Comparison of ENCODE assay signal across 30 cellular contexts in genomic region chr2:42474765-42475454, GRCh38. TPM values are rescaled to one million over a fixed set of nuclear protein-coding genes. Genes with fewer than 3 reads are reported as not detected.
DNase-seq lines count a peak whose midpoint lies in the region; ATAC-seq and TF ChIP-seq lines count a peak whose summit lies in the region.
"Had no signal": no experiment of that assay in that cellular context is flagged by ENCODE, and none has a peak within 500 bp of the region (broad histone marks: within the 10 kb centered on the region; RNA-seq: fewer than 3 reads in every experiment).

No MANE protein-coding gene starts in this region.

- no peaks in the 10 kb centered on the region for H3K27me3 Mint-ChIP-seq in mesothelial cell of epicardium (ENCODE audit: low read depth)
- H3K27me3 Mint-ChIP-seq: stimulated activated memory B cell treated with anti-CD40 and anti-IgM and Interleukin-4, amounts not matched to agents 10 μg/mL and 1 μg/mL and 100 μg/mL, for 72 hours had no signal

- H3K36me3 Mint-ChIP-seq in mesothelial cell of epicardium: no peaks in the 10 kb centered on the region
- H3K36me3 Mint-ChIP-seq: activated naive CD4-positive, alpha-beta T cell treated with anti-CD3 and anti-CD28 coated beads, Interleukin-2, amount 50 U/mL, for 72 hours; immature natural killer cell; stimulated activated memory B cell treated with anti-CD40 and anti-IgM and Interleukin-4, amounts not matched to agents 10 μg/mL and 1 μg/mL and 100 μg/mL, for 72 hours; WTC11 had no signal

- ATAC-seq in GM21423 (IDR thresholded peaks at IDR 0.05; ENCODE audit: unreplicated experiment): no peak
- ATAC-seq: activated naive CD4-positive, alpha-beta T cell treated with anti-CD3 and anti-CD28 coated beads, Interleukin-2, amount 50 U/mL, for 72 hours; esophagus mucosa; gastrocnemius medialis; stimulated activated memory B cell treated with anti-CD40 and anti-IgM and Interleukin-4, amounts not matched to agents 10 μg/mL and 1 μg/mL and 100 μg/mL, for 72 hours; WTC11 had no signal

- H3K9me3 Mint-ChIP-seq in mesothelial cell of epicardium: no peaks in the 10 kb centered on the region
- H3K9me3 Mint-ChIP-seq: activated naive CD4-positive, alpha-beta T cell treated with anti-CD3 and anti-CD28 coated beads, Interleukin-2, amount 50 U/mL, for 72 hours; immature natural killer cell; stimulated activated memory B cell treated with anti-CD40 and anti-IgM and Interleukin-4, amounts not matched to agents 10 μg/mL and 1 μg/mL and 100 μg/mL, for 72 hours; WTC11 had no signal

- H3K27me3 ChIP-seq in colonic mucosa (no peaks in the 10 kb centered on the region), ovary (no peaks in the 10 kb centered on the region)
- H3K27me3 ChIP-seq: cardiac muscle cell, gastrocnemius medialis, spleen, suprapubic skin had no signal

- no peak overlapping the region for H3K4me3 Mint-ChIP-seq in mesothelial cell of epicardium
- H3K4me3 Mint-ChIP-seq: immature natural killer cell; nephron; stimulated activated memory B cell treated with anti-CD40 and anti-IgM and Interleukin-4, amounts not matched to agents 10 μg/mL and 1 μg/mL and 100 μg/mL, for 72 hours; WTC11 had no signal

- H3K9me3 ChIP-seq in colonic mucosa (no peaks in the 10 kb centered on the region), ovary (no peaks in the 10 kb centered on the region)
- H3K9me3 ChIP-seq: gastrocnemius medialis, spleen, suprapubic skin had no signal

- no peak for TF ChIP-seq CTCF in colonic mucosa (IDR thresholded peaks at IDR 0.05)
- TF ChIP-seq CTCF in ovary (IDR thresholded peaks at IDR 0.05): no peak
- no peak for TF ChIP-seq CTCF in mesothelial cell of epicardium (IDR thresholded peaks at IDR 0.05; ENCODE audit: unreplicated experiment)

- no peak for TF ChIP-seq POLR2A in ovary (IDR thresholded peaks at IDR 0.05)

- DNase-seq in DMS53 treated with DMSO at 0.1 percent for 48 hours (lab: John Stamatoyannopoulos, UW; ENCODE audit: unreplicated experiment) (peak; percentile 86), NCI-H1930 (lab: John Stamatoyannopoulos, UW) (peak; percentile 62 to 73), NCI-H510A treated with DMSO at 0.1 percent for 48 hours (lab: John Stamatoyannopoulos, UW) (peak; percentile 93), colonic mucosa (no peak), ovary (no peak), mesothelial cell of epicardium (ENCODE audit: low spot score in 2 of 2, unreplicated experiment in 2 of 2) (no peak)
- DNase-seq: activated CD4-positive, alpha-beta T cell treated with anti-CD3 and anti-CD28 coated beads, Interleukin-2, amount 50 U/mL, for 4 hours; aorta; C1 segment of cervical spinal cord; cortex of kidney; gastrocnemius medialis; hippocampal formation; immature natural killer cell; IMR-90; NCI-H1694 treated with DMSO at 0.1 percent for 48 hours; NCI-H524; retina; spleen; stimulated activated CD4-positive, alpha-beta T cell treated with anti-CD3 and anti-CD28 coated beads, Interleukin-4, amount 100 ng/mL, for 1 hour; T-helper 9 cell had no signal

- H3K36me3 ChIP-seq in colonic mucosa (no peaks in the 10 kb centered on the region), ovary (no peaks in the 10 kb centered on the region)
- H3K36me3 ChIP-seq: cardiac muscle cell, gastrocnemius medialis, spleen, suprapubic skin had no signal

- H3K4me1 ChIP-seq in colonic mucosa (no peaks in the 10 kb centered on the region), ovary (ENCODE audit: insufficient read depth) (no peaks in the 10 kb centered on the region)
- H3K4me1 ChIP-seq: gastrocnemius medialis, spleen, suprapubic skin had no signal

- H3K4me3 ChIP-seq in colonic mucosa: no peak overlapping the region
- no peak overlapping the region for H3K4me3 ChIP-seq in ovary
- H3K4me3 ChIP-seq: cardiac muscle cell, gastrocnemius medialis, spleen, suprapubic skin had no signal

- TF ChIP-seq EP300 in ovary (IDR thresholded peaks at IDR 0.05): no peak

- no peak overlapping the region for H3K27ac Mint-ChIP-seq in mesothelial cell of epicardium
- H3K27ac Mint-ChIP-seq: activated naive CD4-positive, alpha-beta T cell treated with anti-CD3 and anti-CD28 coated beads, Interleukin-2, amount 50 U/mL, for 72 hours; nephron; stimulated activated memory B cell treated with anti-CD40 and anti-IgM and Interleukin-4, amounts not matched to agents 10 μg/mL and 1 μg/mL and 100 μg/mL, for 72 hours; WTC11 had no signal

- intact Hi-C loops in colonic mucosa (cut with DNase I): no loop called here
- intact Hi-C loops in ovary (cut with DNase I): no loop called here

- WGBS in ovary, 3 donors: 81 to 86% (median 84%) methylated on average over 6 of the region's 6 CpGs

- H3K27ac ChIP-seq in colonic mucosa (peak overlapping the region; percentile 15), ovary (no peak overlapping the region)
- H3K27ac ChIP-seq: cardiac muscle cell, gastrocnemius medialis, spleen, suprapubic skin had no signal

- no peak overlapping the region for H3K9ac ChIP-seq in colonic mucosa (ENCODE audit: low read depth in 2 of 2, low read length in 2 of 2)

- no peaks in the 10 kb centered on the region for H3K4me1 Mint-ChIP-seq in mesothelial cell of epicardium
- H3K4me1 Mint-ChIP-seq: immature natural killer cell; nephron; stimulated activated memory B cell treated with anti-CD40 and anti-IgM and Interleukin-4, amounts not matched to agents 10 μg/mL and 1 μg/mL and 100 μg/mL, for 72 hours; WTC11 had no signal

RNA-seq across cellular contexts. Expression of gene KCNG3, which starts 18.9 kb away (rescaled TPM):
- total RNA-seq in colonic mucosa (1 to 10 TPM; 2.5 to 2.7 TPM), ovary (1 to 10 TPM in 6 of 7 donors, under 1 TPM in 1; 0.79 to 2.3 (median 1.6) TPM), mesothelial cell of epicardium (0.09 to 0.27 TPM (median 0.18 TPM) in 3 replicates)
- polyA plus RNA-seq in ovary: under 1 TPM; 0.20 to 0.44 TPM
- total RNA-seq: liver, osteocyte had no signal
- polyA plus RNA-seq: aorta, cardiac muscle cell, immature natural killer cell, IMR-90, liver, spleen had no signal

Comparison
In these comparisons a context has a peak if more than half of its experiments do, and no peak if none do; other contexts are left out.
1. DNase-seq: peak in DMS53 treated with DMSO at 0.1 percent for 48 hours (single experiment), NCI-H1930 (2 of 2) and NCI-H510A treated with DMSO at 0.1 percent for 48 hours (single experiment); none in colonic mucosa (single experiment), ovary (0 of 5) and mesothelial cell of epicardium (0 of 2).